Comparison of ENCODE assay signal across 11 cellular contexts in genomic region chr7:155885162-155886160, GRCh38.
DNase-seq lines count a peak whose midpoint lies in the region; ATAC-seq, FAIRE-seq and TF ChIP-seq lines count a peak whose summit lies in the region.
"Had no signal": no experiment of that assay in that cellular context is flagged by ENCODE, and none has a peak within 500 bp of the region (broad histone marks: within the 10 kb centered on the region; RNA-seq: fewer than 3 reads in every experiment).

No MANE protein-coding gene starts in this region.

- H3K4me2 ChIP-seq in GM23338, result no peak overlapping the region
- peak overlapping the region; percentile 85 for H3K4me2 ChIP-seq in astrocyte (ENCODE audit: low read length)
- no peak overlapping the region for H3K4me2 ChIP-seq in hepatocyte

- no peaks in the 10 kb centered on the region for H3K36me3 ChIP-seq in GM23338 (ENCODE audit: insufficient read depth)
- no peaks in the 10 kb centered on the region for H3K36me3 ChIP-seq in astrocyte (ENCODE audit: insufficient read depth, low read length)
- H3K36me3 ChIP-seq in hepatocyte (replicated peaks; ENCODE audit: insufficient read depth, low read depth), result no peaks in the 10 kb centered on the region
- H3K36me3 ChIP-seq in psoas muscle (ENCODE audit: insufficient read depth in 1 of 2, low read depth in 1 of 2), result no peaks in the 10 kb centered on the region
- H3K36me3 ChIP-seq: breast epithelium, thoracic aorta had no signal

- WGBS in hepatocyte (ENCODE audit: low lambda C conversion rate, missing lambda C conversion rate), result 78% methylated on average over 25 of the region's 25 CpGs
- WGBS in psoas muscle, 3 donors, result 50 to 57% (median 51%) methylated on average over 25 of the region's 25 CpGs

- no peaks in the 10 kb centered on the region for H3K9me3 ChIP-seq in astrocyte (ENCODE audit: insufficient read depth, low read depth, low read length)
- H3K9me3 ChIP-seq in hepatocyte (ENCODE audit: low read depth), result no peaks in the 10 kb centered on the region
- H3K9me3 ChIP-seq in psoas muscle, result no peaks in the 10 kb centered on the region
- H3K9me3 ChIP-seq: breast epithelium, thoracic aorta had no signal

- peak; percentile 48 for ATAC-seq in GM23338
- peak in 1 of 4 donors; percentile 36 for ATAC-seq in psoas muscle
- no peak for ATAC-seq in effector memory CD8-positive, alpha-beta T cell (replicated peaks)
- ATAC-seq in GM18517 (IDR thresholded peaks at IDR 0.05; ENCODE audit: unreplicated experiment), result no peak
- ATAC-seq in HG02759 (IDR thresholded peaks at IDR 0.05; ENCODE audit: unreplicated experiment), result no peak

- peak overlapping the region; percentile 81 for H3K9ac ChIP-seq in astrocyte (ENCODE audit: low read length)

- DNase-seq in GM23338 (ENCODE audit: low spot score), result no peak
- DNase-seq in astrocyte (ENCODE audit: low read depth), result peak; percentile 82
- DNase-seq in hepatocyte (ENCODE audit: low spot score), result peak; percentile 63
- peak; percentile 35 to 40 for DNase-seq in psoas muscle
- DNase-seq in effector memory CD8-positive, alpha-beta T cell, result no peak
- no peak for DNase-seq in COLO668 (lab: John Stamatoyannopoulos, UW; ENCODE audit: unreplicated experiment)
- DNase-seq: NCI-H1436 treated with DMSO at 0.1 percent for 48 hours had no signal

- TF ChIP-seq CTCF in GM23338 (conservative IDR thresholded peaks at IDR 0.05; ENCODE audit: low read depth in 2 of 2) (no peak), astrocyte (IDR thresholded peaks at IDR 0.05; ENCODE audit: insufficient read depth, low read depth, low read length) (no peak), hepatocyte (IDR thresholded peaks at IDR 0.05; ENCODE audit: poor library complexity) (no peak), psoas muscle (IDR thresholded peaks at IDR 0.05) (no peak)

- H3K27ac ChIP-seq in GM23338 (ENCODE audit: low read depth), result no peak overlapping the region
- peak overlapping the region; percentile 82 for H3K27ac ChIP-seq in astrocyte (ENCODE audit: low read depth, low read length)
- no peak overlapping the region for H3K27ac ChIP-seq in hepatocyte
- H3K27ac ChIP-seq in psoas muscle, result no peak overlapping the region
- H3K27ac ChIP-seq: thoracic aorta had no signal

- H3K4me1 Mint-ChIP-seq in GM23338 (peaks cover 4% of the 10 kb centered on the region; the same call in 2 of the 3 replicates), astrocyte (ENCODE audit: low read depth, unreplicated experiment) (peaks cover 7% of the 10 kb centered on the region)
- H3K4me1 Mint-ChIP-seq in effector memory CD8-positive, alpha-beta T cell (ENCODE audit: low read depth in 2 of 2), result peaks cover 0 to 4% of the 10 kb centered on the region in 2 donors

- no peak for FAIRE-seq in astrocyte (lab: Jason Lieb, UNC)

- H3K27ac Mint-ChIP-seq in GM23338, result peak overlapping the region; percentile 87
- H3K27ac Mint-ChIP-seq in astrocyte (ENCODE audit: unreplicated experiment), result peak overlapping the region; percentile 88
- no peak overlapping the region for H3K27ac Mint-ChIP-seq in effector memory CD8-positive, alpha-beta T cell

- intact Hi-C loops in psoas muscle (cut with DNase I), result no loop called here

- H4K20me1 ChIP-seq in GM23338 (replicated peaks; ENCODE audit: insufficient read depth), result no peaks in the 10 kb centered on the region
- H4K20me1 ChIP-seq in astrocyte (ENCODE audit: insufficient read depth, low read length), result no peaks in the 10 kb centered on the region
- no peaks in the 10 kb centered on the region for H4K20me1 ChIP-seq in hepatocyte (ENCODE audit: insufficient read depth, poor library complexity, severe bottlenecking)

- H3K36me3 Mint-ChIP-seq in GM23338 (ENCODE audit: low read depth), result peaks cover 6% of the 10 kb centered on the region; the same call in 1 of the 3 replicates
- H3K36me3 Mint-ChIP-seq in astrocyte (ENCODE audit: low read depth, unreplicated experiment), result no peaks in the 10 kb centered on the region
- peaks cover 8% of the 10 kb centered on the region for H3K36me3 Mint-ChIP-seq in effector memory CD8-positive, alpha-beta T cell (ENCODE audit: insufficient read depth)

- H3K9me3 Mint-ChIP-seq in GM23338, result peaks cover 14% of the 10 kb centered on the region
- H3K9me3 Mint-ChIP-seq in astrocyte (ENCODE audit: unreplicated experiment), result peaks cover 4% of the 10 kb centered on the region
- peaks cover 0 to 2% of the 10 kb centered on the region in 2 donors for H3K9me3 Mint-ChIP-seq in effector memory CD8-positive, alpha-beta T cell

- no peaks in the 10 kb centered on the region for H3K9me2 ChIP-seq in GM23338 (ENCODE audit: insufficient read depth)
- H3K9me2 ChIP-seq in hepatocyte (replicated peaks; ENCODE audit: insufficient read depth), result no peaks in the 10 kb centered on the region

- no peaks in the 10 kb centered on the region for H3K79me2 ChIP-seq in GM23338 (replicated peaks; ENCODE audit: insufficient read depth)
- H3K79me2 ChIP-seq in astrocyte (ENCODE audit: insufficient read depth, low read length), result no peaks in the 10 kb centered on the region
- no peaks in the 10 kb centered on the region for H3K79me2 ChIP-seq in hepatocyte

- H2AFZ ChIP-seq in GM23338 (no peak overlapping the region), astrocyte (ENCODE audit: low read depth, low read length) (peak overlapping the region; percentile 93), hepatocyte (no peak overlapping the region)

- no peak overlapping the region for H3K4me3 Mint-ChIP-seq in GM23338
- H3K4me3 Mint-ChIP-seq in astrocyte (ENCODE audit: unreplicated experiment), result no peak overlapping the region
- H3K4me3 Mint-ChIP-seq in effector memory CD8-positive, alpha-beta T cell, result no peak overlapping the region

- no peak overlapping the region for H3K4me3 ChIP-seq in GM23338
- H3K4me3 ChIP-seq in astrocyte (ENCODE audit: insufficient read depth, low read depth, low read length), result peak overlapping the region; percentile 27
- no peak overlapping the region for H3K4me3 ChIP-seq in hepatocyte
- H3K4me3 ChIP-seq in psoas muscle, result no peak overlapping the region
- H3K4me3 ChIP-seq: thoracic aorta had no signal

- peaks cover 7% of the 10 kb centered on the region for H3K27me3 Mint-ChIP-seq in GM23338 (ENCODE audit: insufficient read depth, low read depth, poor library complexity)
- peaks cover 16% of the 10 kb centered on the region for H3K27me3 Mint-ChIP-seq in astrocyte (ENCODE audit: low read depth, unreplicated experiment)
- peaks cover 6 to 58% of the 10 kb centered on the region in 2 donors for H3K27me3 Mint-ChIP-seq in effector memory CD8-positive, alpha-beta T cell

- H3K4me1 ChIP-seq in GM23338 (ENCODE audit: insufficient read depth), result no peaks in the 10 kb centered on the region
- H3K4me1 ChIP-seq in astrocyte (ENCODE audit: insufficient read depth, low read length), result peaks cover 16% of the 10 kb centered on the region
- H3K4me1 ChIP-seq in hepatocyte (ENCODE audit: insufficient read depth), result no peaks in the 10 kb centered on the region
- no peaks in the 10 kb centered on the region for H3K4me1 ChIP-seq in psoas muscle
- H3K4me1 ChIP-seq: breast epithelium had no signal

- no peaks in the 10 kb centered on the region for H3F3A ChIP-seq in GM23338 (replicated peaks; ENCODE audit: low read depth)

- H3K27me3 ChIP-seq in GM23338 (ENCODE audit: insufficient read depth) (no peaks in the 10 kb centered on the region), astrocyte (ENCODE audit: insufficient read depth, low read length) (no peaks in the 10 kb centered on the region), hepatocyte (no peaks in the 10 kb centered on the region), psoas muscle (ENCODE audit: insufficient read depth in 3 of 3, low read length in 2 of 3) (no peaks in the 10 kb centered on the region)
- H3K27me3 ChIP-seq: breast epithelium had no signal

TF ChIP-seq in GM23338, 12 proteins besides CTCF, POLR2A, EP300 and RAD21 (continues in another document):
- TF ChIP-seq STAT1 (IDR thresholded peaks at IDR 0.05; ENCODE audit: unreplicated experiment), result no peak
- TF ChIP-seq ETS1 (IDR thresholded peaks at IDR 0.05), result no peak

Comparison
In these comparisons a context has a peak if more than half of its experiments do, and no peak if none do; other contexts are left out.
1. DNase-seq: peak in astrocyte (single experiment), hepatocyte (single experiment) and psoas muscle (2 of 2); none in GM23338 (single experiment), effector memory CD8-positive, alpha-beta T cell (0 of 3) and COLO668 (single experiment).
2. H3K27ac Mint-ChIP-seq: peak in GM23338 (single experiment) and astrocyte (single experiment); none in effector memory CD8-positive, alpha-beta T cell (0 of 2).